17 cellular contexts compared by ENCODE assay signal in the genomic region with DNA sequence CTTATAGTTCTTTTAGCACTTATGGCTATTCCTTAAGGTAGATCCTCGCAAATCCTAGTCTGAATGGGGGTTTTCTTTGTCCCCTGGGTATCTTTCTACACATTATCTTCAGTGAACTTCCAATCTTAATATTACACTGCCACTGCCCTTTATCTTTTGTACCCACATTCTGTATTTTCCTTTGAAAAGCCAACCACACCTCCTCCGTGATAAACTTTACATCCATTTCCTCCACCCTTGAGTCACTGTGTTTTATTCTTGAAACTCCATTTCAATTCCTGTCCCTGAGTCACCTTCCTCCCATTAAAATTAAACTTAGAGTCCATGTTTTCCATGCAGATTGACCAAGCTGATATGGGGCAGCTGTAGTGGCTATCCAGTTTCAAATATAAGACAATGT. TPM values are rescaled to one million over a fixed set of nuclear protein-coding genes. Genes with fewer than 3 reads are reported as not detected.
A peak's percentile ranks its signal among the peaks of the same experiment; 100 is the strongest.
DNase-seq lines count a peak whose midpoint lies in the region; ATAC-seq and TF ChIP-seq lines count a peak whose summit lies in the region.
"Had no signal": no experiment of that assay in that cellular context is flagged by ENCODE, and none has a peak within 500 bp of the region (broad histone marks: within the 10 kb centered on the region; RNA-seq: fewer than 3 reads in every experiment).

No MANE protein-coding gene starts in this region.

- no peak for TF ChIP-seq CTCF in lower leg skin (IDR thresholded peaks at IDR 0.05)

- peaks cover 9 to 36% (median 22%) of the 10 kb centered on the region in 4 donors for H3K4me1 Mint-ChIP-seq in CD4-positive, CD25-positive, alpha-beta regulatory T cell
- H3K4me1 Mint-ChIP-seq in activated CD8-positive, alpha-beta T cell treated with anti-CD3 and anti-CD28 coated beads, Interleukin-2, amount 10 ng/mL, durations not matched to agents 7 days and 5 days (ENCODE audit: low read depth): peaks cover 14% of the 10 kb centered on the region

- no peak overlapping the region for H3K4me3 ChIP-seq in CD4-positive, CD25-positive, alpha-beta regulatory T cell (ENCODE audit: low read depth, low read length)
- no peak overlapping the region for H3K4me3 ChIP-seq in lower leg skin (ENCODE audit: low read depth, poor library complexity, severe bottlenecking)
- H3K4me3 ChIP-seq: BLaER1 treated with 17β-estradiol and CSF1 and Interleukin-3, amounts not matched to agents 10 nM and 100 nM; cardiac muscle cell; prostate gland had no signal

- H3K27me3 ChIP-seq in CD4-positive, CD25-positive, alpha-beta regulatory T cell (ENCODE audit: control insufficient read depth, insufficient read depth, low read length): no peaks in the 10 kb centered on the region
- H3K27me3 ChIP-seq: BLaER1 treated with 17β-estradiol and CSF1 and Interleukin-3, amounts not matched to agents 10 nM and 100 nM; cardiac muscle cell had no signal

- DNase-seq in CD4-positive, CD25-positive, alpha-beta regulatory T cell: no peak
- DNase-seq in HCEC 1CT (peak; percentile 25), glomerular endothelial cell (ENCODE audit: extremely low read depth, low read depth, low spot score) (peak; percentile 81), putamen (ENCODE audit: low spot score) (no peak), midbrain (lab: John Stamatoyannopoulos, UW) (no peak), lower leg skin (ENCODE audit: low spot score in 2 of 2) (no peak)
- DNase-seq in activated CD8-positive, alpha-beta T cell treated with anti-CD3 and anti-CD28 coated beads, Interleukin-2, amount 10 ng/mL, durations not matched to agents 7 days and 5 days: no peak
- DNase-seq: kidney glomerular epithelial cell; NCI-H1092 treated with DMSO at 0.1 percent for 48 hours; NCI-H2227 treated with DMSO at 0.1 percent for 48 hours; stimulated activated CD4-positive, alpha-beta T cell treated with anti-CD3 and anti-CD28 coated beads, Interleukin-2, amount 100 ng/mL, for 24 hours had no signal

- no peak overlapping the region for H3K4me3 Mint-ChIP-seq in CD4-positive, CD25-positive, alpha-beta regulatory T cell
- H3K4me3 Mint-ChIP-seq in activated CD8-positive, alpha-beta T cell treated with anti-CD3 and anti-CD28 coated beads, Interleukin-2, amount 10 ng/mL, durations not matched to agents 7 days and 5 days: no peak overlapping the region
- H3K4me3 Mint-ChIP-seq: type B pancreatic cell had no signal

- no peak for ATAC-seq in CD4-positive, CD25-positive, alpha-beta regulatory T cell (ENCODE audit: low read depth in 2 of 2)
- ATAC-seq in activated CD8-positive, alpha-beta T cell treated with anti-CD3 and anti-CD28 coated beads, Interleukin-2, amount 10 ng/mL, durations not matched to agents 7 days and 5 days: no peak
- ATAC-seq in HG03378 (IDR thresholded peaks at IDR 0.05; ENCODE audit: unreplicated experiment): no peak
- ATAC-seq: SK-N-SH treated with all-trans-retinoic acid at 6 μM for 48 hours had no signal

- POLR2A ChIA-PET in activated CD8-positive, alpha-beta T cell treated with anti-CD3 and anti-CD28 coated beads, Interleukin-2, amount 10 ng/mL, durations not matched to agents 7 days and 5 days (lab: Charles Lee): interaction anchor here (0.6 kb wide), 1 partner anchor 263 kb away, joined by 3 read pairs; no protein-coding TSS in a partner anchor

- peaks cover 7% of the 10 kb centered on the region for H3K4me1 ChIP-seq in CD4-positive, CD25-positive, alpha-beta regulatory T cell (ENCODE audit: control insufficient read depth, insufficient read depth, low read length, poor library complexity, severe bottlenecking)
- H3K4me1 ChIP-seq: BLaER1 treated with 17β-estradiol and CSF1 and Interleukin-3, amounts not matched to agents 10 nM and 100 nM; prostate gland had no signal

- peak overlapping the region in 2 of 3 donors; percentile 78 to 80 for H3K27ac Mint-ChIP-seq in CD4-positive, CD25-positive, alpha-beta regulatory T cell
- peak overlapping the region; percentile 16 for H3K27ac Mint-ChIP-seq in activated CD8-positive, alpha-beta T cell treated with anti-CD3 and anti-CD28 coated beads, Interleukin-2, amount 10 ng/mL, durations not matched to agents 7 days and 5 days
- H3K27ac Mint-ChIP-seq: type B pancreatic cell had no signal

- H3K27ac ChIP-seq in CD4-positive, CD25-positive, alpha-beta regulatory T cell (ENCODE audit: insufficient read depth, low read length, poor library complexity, severe bottlenecking): no peak overlapping the region
- H3K27ac ChIP-seq: BLaER1 treated with 17β-estradiol and CSF1 and Interleukin-3, amounts not matched to agents 10 nM and 100 nM; cardiac muscle cell; prostate gland had no signal

- H3K36me3 Mint-ChIP-seq in CD4-positive, CD25-positive, alpha-beta regulatory T cell: peaks cover 62% of the 10 kb centered on the region
- H3K36me3 Mint-ChIP-seq in activated CD8-positive, alpha-beta T cell treated with anti-CD3 and anti-CD28 coated beads, Interleukin-2, amount 10 ng/mL, durations not matched to agents 7 days and 5 days (ENCODE audit: low read depth): peaks cover 70% of the 10 kb centered on the region
- H3K36me3 Mint-ChIP-seq: type B pancreatic cell had no signal

- no peaks in the 10 kb centered on the region for H3K9me3 ChIP-seq in CD4-positive, CD25-positive, alpha-beta regulatory T cell (ENCODE audit: control insufficient read depth in 2 of 2, low read length in 2 of 2)
- H3K9me3 ChIP-seq: BLaER1 treated with 17β-estradiol and CSF1 and Interleukin-3, amounts not matched to agents 10 nM and 100 nM; prostate gland had no signal

- no peaks in the 10 kb centered on the region for H3K27me3 Mint-ChIP-seq in CD4-positive, CD25-positive, alpha-beta regulatory T cell
- H3K27me3 Mint-ChIP-seq in activated CD8-positive, alpha-beta T cell treated with anti-CD3 and anti-CD28 coated beads, Interleukin-2, amount 10 ng/mL, durations not matched to agents 7 days and 5 days (ENCODE audit: low read depth): no peaks in the 10 kb centered on the region

- TF ChIP-seq POLR2A in lower leg skin (IDR thresholded peaks at IDR 0.05): no peak

- WGBS in lower leg skin, 2 donors: 77 to 82% methylated on average over 2 of the region's 2 CpGs

- H3K36me3 ChIP-seq in CD4-positive, CD25-positive, alpha-beta regulatory T cell (ENCODE audit: control insufficient read depth, insufficient read depth, low read length): peaks cover 100% of the 10 kb centered on the region
- H3K36me3 ChIP-seq: cardiac muscle cell, prostate gland had no signal

- H3K9me3 Mint-ChIP-seq in CD4-positive, CD25-positive, alpha-beta regulatory T cell: no peaks in the 10 kb centered on the region
- H3K9me3 Mint-ChIP-seq in activated CD8-positive, alpha-beta T cell treated with anti-CD3 and anti-CD28 coated beads, Interleukin-2, amount 10 ng/mL, durations not matched to agents 7 days and 5 days (ENCODE audit: insufficient read depth): no peaks in the 10 kb centered on the region
- H3K9me3 Mint-ChIP-seq: type B pancreatic cell had no signal

- CTCF ChIA-PET in activated CD8-positive, alpha-beta T cell treated with anti-CD3 and anti-CD28 coated beads, Interleukin-2, amount 10 ng/mL, durations not matched to agents 7 days and 5 days (lab: Charles Lee): no interaction called here

- intact Hi-C loops in lower leg skin (cut with DNase I; ENCODE audit: low total_unique reads): no loop called here

RNA-seq across cellular contexts. Expression of gene RICTOR, which starts 43.2 kb away (rescaled TPM):
- 84.0 TPM for total RNA-seq in CD4-positive, CD25-positive, alpha-beta regulatory T cell
- polyA plus RNA-seq in CD4-positive, CD25-positive, alpha-beta regulatory T cell: 10 to 100 TPM; 11.3 to 16.2 (median 14.5) TPM
- 10 to 100 TPM; 38.8 to 41.6 TPM for total RNA-seq in activated CD8-positive, alpha-beta T cell treated with anti-CD3 and anti-CD28 coated beads, Interleukin-2, amount 10 ng/mL, durations not matched to agents 7 days and 5 days
- total RNA-seq in glomerular endothelial cell (18.4 and 27.8 TPM in 2 replicates), lower leg skin (10 to 100 TPM; 21.7 to 46.7 (median 33.4) TPM)

Comparison
In these comparisons a context has a peak if more than half of its experiments do, and no peak if none do; other contexts are left out.
1. DNase-seq: peak in HCEC 1CT (single experiment) and glomerular endothelial cell (single experiment); none in CD4-positive, CD25-positive, alpha-beta regulatory T cell (0 of 3), activated CD8-positive, alpha-beta T cell treated with anti-CD3 and anti-CD28 coated beads, Interleukin-2, amount 10 ng/mL, durations not matched to agents 7 days and 5 days (single experiment), putamen (single experiment), midbrain (single experiment) and lower leg skin (0 of 2).